8 cellular contexts compared by ENCODE assay signal in genomic region chr12:123457980-123458779, GRCh38. TPM values are rescaled to one million over a fixed set of nuclear protein-coding genes. Genes with fewer than 3 reads are reported as not detected.
DNase-seq lines count a peak whose midpoint lies in the region; ATAC-seq and TF ChIP-seq lines count a peak whose summit lies in the region.

Gene SNRNP35 (plus strand): TSS chr12:123458139. CDS start chr12:123465541, 7,402 bp downstream.

- H2BK5ac ChIP-seq in trophoblast cell (ENCODE audit: low read depth, low read length, poor library complexity) = peak within 1 kb of the TSS; percentile 95

- peak within 1 kb of the TSS; percentile 87 for H3K4ac ChIP-seq in trophoblast cell (ENCODE audit: low read depth, low read length)

- H4K8ac ChIP-seq in trophoblast cell (ENCODE audit: low read depth, low read length) = peak within 1 kb of the TSS; percentile 100

- peaks cover 8% of the 10 kb centered on the region for H3K79me1 ChIP-seq in trophoblast cell (ENCODE audit: low read length)

- no peak within 1 kb of the TSS for H3K23ac ChIP-seq in trophoblast cell (ENCODE audit: low read length)

- peak in 1 of 2 donors; percentile 79 for TF ChIP-seq EP300 in tibial nerve (IDR thresholded peaks at IDR 0.05)

- H3K4me3 ChIP-seq in HAP-1 = peak within 1 kb of the TSS; percentile 66
- H3K4me3 ChIP-seq in heart left ventricle = peak within 1 kb of the TSS; percentile 63 to 93 (median 79)
- H3K4me3 ChIP-seq in trophoblast cell (ENCODE audit: low read depth, low read length) = peak within 1 kb of the TSS; percentile 81
- peak within 1 kb of the TSS; percentile 65 to 94 (median 86) for H3K4me3 ChIP-seq in tibial nerve

- H3K9me3 ChIP-seq in HAP-1 (no peaks in the 10 kb centered on the region), heart left ventricle (no peaks in the 10 kb centered on the region), trophoblast cell (ENCODE audit: insufficient read depth, low read depth, low read length) (no peaks in the 10 kb centered on the region), tibial nerve (no peaks in the 10 kb centered on the region)

- in situ Hi-C loops in HAP-1 (cut with MboI; ENCODE audit: low sequenced_read_pairs) = no loop called here

- no peaks in the 10 kb centered on the region for H3K27me3 ChIP-seq in HAP-1 (ENCODE audit: low read depth)
- no peaks in the 10 kb centered on the region for H3K27me3 ChIP-seq in heart left ventricle
- no peaks in the 10 kb centered on the region for H3K27me3 ChIP-seq in trophoblast cell (ENCODE audit: insufficient read depth, low read length)
- no peaks in the 10 kb centered on the region for H3K27me3 ChIP-seq in tibial nerve

- peak within 1 kb of the TSS; percentile 98 for H3K14ac ChIP-seq in trophoblast cell (ENCODE audit: low read length)

- H3K18ac ChIP-seq in trophoblast cell (ENCODE audit: low read length) = peak within 1 kb of the TSS; percentile 97

- peak within 1 kb of the TSS; percentile 99 for H4K12ac ChIP-seq in trophoblast cell (ENCODE audit: low read depth, low read length)

- peak in 1 of 2 donors; percentile 43 for TF ChIP-seq POLR2A in heart left ventricle (IDR thresholded peaks at IDR 0.05)
- TF ChIP-seq POLR2A in tibial nerve (IDR thresholded peaks at IDR 0.05) = peak in 1 of 2 donors; percentile 43

- peak within 1 kb of the TSS; percentile 83 for H3K9ac ChIP-seq in trophoblast cell (ENCODE audit: low read length)

- H3K79me2 ChIP-seq in trophoblast cell (ENCODE audit: control insufficient read depth, insufficient read depth, low read length, poor library complexity) = peaks cover 4% of the 10 kb centered on the region

- TF ChIP-seq CTCF in heart left ventricle (IDR thresholded peaks at IDR 0.05) (peak in 1 of 12 donors; percentile 4), tibial nerve (IDR thresholded peaks at IDR 0.05) (peak in 1 of 5 experiments; percentile 30)

- peak within 1 kb of the TSS; percentile 19 for H2BK12ac ChIP-seq in trophoblast cell (ENCODE audit: low read length)

- peak; percentile 90 for DNase-seq in ELF-1 (ENCODE audit: low read depth, low spot score)
- peak; percentile 87 to 89 for DNase-seq in HAP-1 (ENCODE audit: low spot score in 2 of 2)
- peak; percentile 93 for DNase-seq in NCI-H1105 treated with DMSO at 0.1 percent for 48 hours (lab: John Stamatoyannopoulos, UW)
- peak; percentile 74 to 87 (median 81) for DNase-seq in T-helper 1 cell
- peak; percentile 81 to 91 (median 84) for DNase-seq in heart left ventricle
- peak; percentile 82 to 94 for DNase-seq in trophoblast cell
- DNase-seq in tibial nerve (ENCODE audit: low spot score in 2 of 2) = peak; percentile 61 to 72

- H3K27ac ChIP-seq in adipose tissue (ENCODE audit: low read depth, low read length) = peak within 1 kb of the TSS; percentile 92
- peak within 1 kb of the TSS; percentile 94 to 99 (median 98) for H3K27ac ChIP-seq in heart left ventricle
- peak within 1 kb of the TSS; percentile 94 for H3K27ac ChIP-seq in trophoblast cell (ENCODE audit: low read depth, low read length)
- H3K27ac ChIP-seq in tibial nerve = peak within 1 kb of the TSS; percentile 90 to 99 (median 99)

- 0 to 1% (median 0%) methylated on average over 48 of the region's 48 CpGs for WGBS in adipose tissue, 3 donors
- WGBS in heart left ventricle, 4 donors = 0 to 1% (median 1%) methylated on average over 47 to 48 of the region's 48 CpGs
- WGBS in trophoblast cell (ENCODE audit: extremely low coverage, insufficient coverage, insufficient read length) = no CpG with 5 or more reads among the region's 48 CpGs
- 0 to 1% methylated on average over 42 to 48 of the region's 48 CpGs for WGBS in tibial nerve, 2 donors

- H4K91ac ChIP-seq in trophoblast cell (ENCODE audit: low read depth, low read length) = peak within 1 kb of the TSS; percentile 99

- peak within 1 kb of the TSS; percentile 88 for H2AK5ac ChIP-seq in trophoblast cell (ENCODE audit: low read length)

- H3K36me3 ChIP-seq in HAP-1 (replicated peaks) = peaks cover 3% of the 10 kb centered on the region; the same call in 1 of the 2 replicates
- H3K36me3 ChIP-seq in heart left ventricle = peaks cover 0 to 11% (median 3%) of the 10 kb centered on the region in 9 donors
- H3K36me3 ChIP-seq in trophoblast cell (ENCODE audit: control insufficient read depth in 1 of 2, insufficient read depth in 2 of 2, low read length in 2 of 2) = peaks cover 0 to 2% of the 10 kb centered on the region in 2 experiments
- H3K36me3 ChIP-seq in tibial nerve = peaks cover 0 to 11% (median 0%) of the 10 kb centered on the region in 3 donors

- peak; percentile 85 to 91 (median 90) for ATAC-seq in heart left ventricle

- peaks cover 11% of the 10 kb centered on the region for H3K4me1 ChIP-seq in HAP-1
- H3K4me1 ChIP-seq in heart left ventricle = peaks cover 0 to 25% (median 12%) of the 10 kb centered on the region in 12 donors
- H3K4me1 ChIP-seq in trophoblast cell (ENCODE audit: control insufficient read depth in 1 of 2, insufficient read depth in 2 of 2, low read length in 2 of 2) = no peaks in the 10 kb centered on the region
- peaks cover 0 to 19% (median 5%) of the 10 kb centered on the region in 4 donors for H3K4me1 ChIP-seq in tibial nerve

- H2AFZ ChIP-seq in trophoblast cell (ENCODE audit: insufficient read depth, low read length, poor library complexity) = peak within 1 kb of the TSS; percentile 100

- H2BK120ac ChIP-seq in trophoblast cell (ENCODE audit: insufficient read depth, low read length, poor library complexity) = peak within 1 kb of the TSS; percentile 92

- intact Hi-C loops in heart left ventricle (cut with DNase I) = loop anchor here in 5 of 10 donors (2.0 to 10.0 kb wide), 4 partner anchors 21 to 124 kb away; partner anchors contain the start of genes TMED2 (in 4 of the 5), KMT5A (in 1 of the 5) and RILPL2 (in 1 of the 5)

- H3K4me2 ChIP-seq in trophoblast cell (ENCODE audit: low read length) = peak within 1 kb of the TSS; percentile 56

RNA-seq across cellular contexts. Expression of gene SNRNP35, which starts in this region (rescaled TPM):
- polyA plus RNA-seq in adipose tissue = 10 to 100 TPM; 10.5 to 23.8 (median 21.7) TPM
- 10 to 100 TPM; 18.5 to 27.4 (median 20.0) TPM for total RNA-seq in heart left ventricle
- 10 to 100 TPM; 26.2 to 72.8 TPM for polyA plus RNA-seq in heart left ventricle
- 15.1 and 15.4 TPM in 2 replicates for polyA plus RNA-seq in trophoblast cell (2013)
- total RNA-seq in tibial nerve = 10 to 100 TPM in 3 of 4 donors, 1 to 10 TPM in 1; 8.1 to 31.8 (median 20.8) TPM

Comparison
In these comparisons a context has a peak if more than half of its experiments do, and no peak if none do; other contexts are left out.
1. Peak in every context shown above with its lines: DNase-seq, ATAC-seq, H3K4me3 ChIP-seq and H3K27ac ChIP-seq.